22 cellular contexts compared by ENCODE assay signal in genomic region chr7:8216291-8216690, GRCh38. TPM values are rescaled to one million over a fixed set of nuclear protein-coding genes. Genes with fewer than 3 reads are reported as not detected.
DNase-seq lines count a peak whose midpoint lies in the region; ATAC-seq and TF ChIP-seq lines count a peak whose summit lies in the region.
"Had no signal": no experiment of that assay in that cellular context is flagged by ENCODE, and none has a peak within 500 bp of the region (broad histone marks: within the 10 kb centered on the region; RNA-seq: fewer than 3 reads in every experiment).

No MANE protein-coding gene starts in this region.

- H3K36me3 ChIP-seq in osteoblast (ENCODE audit: insufficient read depth, low read length): no peaks in the 10 kb centered on the region

- ATAC-seq in left cardiac atrium (no peak), HG03521 (IDR thresholded peaks at IDR 0.05; ENCODE audit: unreplicated experiment) (no peak)

- peak overlapping the region; percentile 5 for H3K4me2 ChIP-seq in osteoblast (ENCODE audit: insufficient read depth, low read length)
- H3K4me2 ChIP-seq: BLaER1 treated with 17β-estradiol and CSF1 and Interleukin-3, amounts not matched to agents 10 nM and 100 nM had no signal

- H3K79me2 ChIP-seq in osteoblast (ENCODE audit: insufficient read depth, low read length): no peaks in the 10 kb centered on the region

- H3K4me3 ChIP-seq in AG10803 (ENCODE audit: low read length) (no peak overlapping the region), osteoblast (ENCODE audit: insufficient read depth, low read length) (no peak overlapping the region), foreskin fibroblast (ENCODE audit: low read depth in 1 of 2, low read length in 2 of 2) (no peak overlapping the region)
- H3K4me3 ChIP-seq: BLaER1 treated with 17β-estradiol and CSF1 and Interleukin-3, amounts not matched to agents 10 nM and 100 nM; GM23248 had no signal

- H3K9me3 ChIP-seq in osteoblast (ENCODE audit: low read depth, low read length): no peaks in the 10 kb centered on the region
- H3K9me3 ChIP-seq: BE2C; BLaER1 treated with 17β-estradiol and CSF1 and Interleukin-3, amounts not matched to agents 10 nM and 100 nM had no signal

- H3K27me3 ChIP-seq in osteoblast (ENCODE audit: insufficient read depth, low read length): no peaks in the 10 kb centered on the region
- H3K27me3 ChIP-seq: BE2C; BLaER1 treated with 17β-estradiol and CSF1 and Interleukin-3, amounts not matched to agents 10 nM and 100 nM had no signal

- no peak overlapping the region for H3K27ac ChIP-seq in osteoblast (ENCODE audit: low read depth, low read length)
- H3K27ac ChIP-seq: 22Rv1; BLaER1 treated with 17β-estradiol and CSF1 and Interleukin-3, amounts not matched to agents 10 nM and 100 nM; GM23248 had no signal

- DNase-seq in AG10803 (ENCODE audit: low read depth) (peak; percentile 12), fibroblast of gingiva (ENCODE audit: low read depth) (peak; percentile 73), osteoblast (ENCODE audit: insufficient read length, low spot score, missing footprints) (no peak), stromal cell of bone marrow (ENCODE audit: low read depth) (peak; percentile 59), left cardiac atrium (no peak), foreskin fibroblast (no peak), COLO668 (lab: John Stamatoyannopoulos, UW; ENCODE audit: unreplicated experiment) (no peak)
- DNase-seq: AML-193; BE2C; Calu3; CD4-positive, alpha-beta T cell; CD8-positive, alpha-beta memory T cell; COR-L47; DMS53; DMS79 treated with DMSO at 0.1 percent for 48 hours; GF-D8; GM23248; H7; HCEC 1CT had no signal

- no peak for TF ChIP-seq CTCF in AG10803 (conservative IDR thresholded peaks at IDR 0.05; ENCODE audit: low read length)
- no peak for TF ChIP-seq CTCF in osteoblast (IDR thresholded peaks at IDR 0.05; ENCODE audit: extremely low read depth, low read depth, low read length)
- no peak for TF ChIP-seq CTCF in foreskin fibroblast (IDR thresholded peaks at IDR 0.05; ENCODE audit: low read depth, low read length)

- H4K20me1 ChIP-seq in osteoblast (ENCODE audit: insufficient read depth, low read length): no peaks in the 10 kb centered on the region
- H4K20me1 ChIP-seq: BLaER1 treated with 17β-estradiol and CSF1 and Interleukin-3, amounts not matched to agents 10 nM and 100 nM had no signal

- H2AFZ ChIP-seq in osteoblast (ENCODE audit: low read length): no peak overlapping the region
- H2AFZ ChIP-seq: GM23248 had no signal

- H3K4me1 ChIP-seq in osteoblast (ENCODE audit: insufficient read depth, low read length): peaks cover 6% of the 10 kb centered on the region
- H3K4me1 ChIP-seq: BLaER1 treated with 17β-estradiol and CSF1 and Interleukin-3, amounts not matched to agents 10 nM and 100 nM had no signal

- intact Hi-C loops in left cardiac atrium (cut with DNase I): loop anchor here (5.0 to 10.0 kb wide), 4 partner anchors 251 to 791 kb away; partner anchors contain the start of gene GLCCI1 (in 1 of the 2)

RNA-seq across cellular contexts. Expression of gene ICA1, which starts 45.7 kb away (rescaled TPM):
- total RNA-seq in osteoblast (1.2 and 2.2 TPM in 2 replicates), left cardiac atrium (10 to 100 TPM; 38.3 to 62.5 TPM)
- total RNA-seq: GM23248 had no signal

Comparison
In these comparisons a context has a peak if more than half of its experiments do, and no peak if none do; other contexts are left out.
1. DNase-seq: peak in AG10803 (single experiment), fibroblast of gingiva (single experiment) and stromal cell of bone marrow (single experiment); none in osteoblast (single experiment), left cardiac atrium (single experiment), foreskin fibroblast (0 of 2) and COLO668 (single experiment).
2. RNA of gene ICA1, which starts 45.7 kb away (total RNA-seq): 38.3 to 62.5 TPM in left cardiac atrium; 1.2 to 2.2 TPM in osteoblast; every median in the first group is over 10 times any median in the second.